8 cellular contexts compared by ENCODE assay signal in genomic region chr1:27633640-27634165, GRCh38. TPM values are rescaled to one million over a fixed set of nuclear protein-coding genes. Genes with fewer than 3 reads are reported as not detected.
DNase-seq lines count a peak whose midpoint lies in the region; ATAC-seq and TF ChIP-seq lines count a peak whose summit lies in the region.

No MANE protein-coding gene starts in this region.

- intact Hi-C loops in left cardiac atrium (cut with DNase I) = no loop called here
- intact Hi-C loops in uterus (cut with DNase I; ENCODE audit: low total_unique reads) = no loop called here

- peak overlapping the region; percentile 47 for H3K4me3 Mint-ChIP-seq in chondrocyte (ENCODE audit: unreplicated experiment)

- H3K36me3 Mint-ChIP-seq in chondrocyte (ENCODE audit: low read depth) = no peaks in the 10 kb centered on the region

- H3K27ac ChIP-seq in cardiac muscle cell = no peak overlapping the region
- peak overlapping the region; percentile 7 for H3K27ac ChIP-seq in muscle layer of colon (ENCODE audit: low read depth, low read length)
- H3K27ac ChIP-seq in uterus = peak overlapping the region; percentile 67 to 68

- H3K27me3 ChIP-seq in cardiac muscle cell (peaks cover 45% of the 10 kb centered on the region), muscle layer of colon (ENCODE audit: control insufficient read depth in 1 of 2, insufficient read depth in 2 of 2, low read length in 2 of 2) (peaks cover 13 to 16% of the 10 kb centered on the region in 2 donors), uterus (peaks cover 0 to 3% of the 10 kb centered on the region in 2 donors)

- ATAC-seq in left cardiac atrium = no peak
- no peak for ATAC-seq in GM19395 (IDR thresholded peaks at IDR 0.05; ENCODE audit: unreplicated experiment)

- TF ChIP-seq POLR2A in uterus (IDR thresholded peaks at IDR 0.05) = no peak

- no peaks in the 10 kb centered on the region for H3K9me3 Mint-ChIP-seq in chondrocyte (ENCODE audit: low read depth)

- TF ChIP-seq CTCF in cardiac muscle cell (IDR thresholded peaks at IDR 0.05; ENCODE audit: low read depth, low read length) (no peak), chondrocyte (IDR thresholded peaks at IDR 0.05) (no peak), uterus (IDR thresholded peaks at IDR 0.05) (no peak)

- H3K36me3 ChIP-seq in cardiac muscle cell (no peaks in the 10 kb centered on the region), muscle layer of colon (ENCODE audit: insufficient read depth, low read length) (no peaks in the 10 kb centered on the region), uterus (no peaks in the 10 kb centered on the region)

- no peak overlapping the region for H3K9ac ChIP-seq in muscle layer of colon (ENCODE audit: low read length)

- H3K4me3 ChIP-seq in cardiac muscle cell = peak overlapping the region; percentile 27
- peak overlapping the region; percentile 21 to 53 for H3K4me3 ChIP-seq in muscle layer of colon (ENCODE audit: low read depth in 1 of 2, low read length in 2 of 2)
- peak overlapping the region; percentile 24 to 27 for H3K4me3 ChIP-seq in uterus

- no peaks in the 10 kb centered on the region for H3K27me3 Mint-ChIP-seq in chondrocyte (ENCODE audit: low read depth)

- H3K4me1 Mint-ChIP-seq in chondrocyte (ENCODE audit: low read depth) = peaks cover 8% of the 10 kb centered on the region

- no peak for DNase-seq in cardiac muscle cell (ENCODE audit: low read depth in 1 of 2, low spot score in 1 of 2)
- DNase-seq in left cardiac atrium = no peak
- DNase-seq in chondrocyte (ENCODE audit: low spot score) = no peak
- DNase-seq in uterus = no peak
- DNase-seq in NCI-H226 = no peak
- DNase-seq in NCI-H1436 (lab: John Stamatoyannopoulos, UW) = no peak

- no peaks in the 10 kb centered on the region for H3K9me3 ChIP-seq in cardiac muscle cell (ENCODE audit: low read depth)
- H3K9me3 ChIP-seq in muscle layer of colon (ENCODE audit: low read length) = no peaks in the 10 kb centered on the region
- no peaks in the 10 kb centered on the region for H3K9me3 ChIP-seq in uterus

- H3K4me1 ChIP-seq in cardiac muscle cell (ENCODE audit: low read depth) (no peaks in the 10 kb centered on the region), muscle layer of colon (ENCODE audit: insufficient read depth, low read length) (peaks cover 7% of the 10 kb centered on the region), uterus (peaks cover 0 to 6% of the 10 kb centered on the region in 2 donors)

- H3K27ac Mint-ChIP-seq in chondrocyte (ENCODE audit: unreplicated experiment) = no peak overlapping the region

RNA-seq across cellular contexts. Expression of gene FGR, which starts 1.3 kb away (rescaled TPM):
- total RNA-seq in cardiac muscle cell = not detected in 2 replicates
- polyA plus RNA-seq in cardiac muscle cell = 0.14 and 0.18 TPM in 2 replicates
- total RNA-seq in left cardiac atrium = 10 to 100 TPM in 1 of 2 donors, 1 to 10 TPM in 1; 8.6 to 10.7 TPM
- not detected in 3 replicates for total RNA-seq in chondrocyte
- 10 to 100 TPM in 3 of 4 donors, 1 to 10 TPM in 1; 3.0 to 35.9 (median 18.8) TPM for total RNA-seq in uterus

RNA-seq across cellular contexts. Expression of gene AHDC1, which starts 29.8 kb away (rescaled TPM):
- total RNA-seq in cardiac muscle cell (31.0 and 58.1 TPM in 2 replicates), left cardiac atrium (10 to 100 TPM; 37.6 to 39.1 TPM), chondrocyte (61.6 to 86.7 TPM (median 61.8 TPM) in 3 replicates), uterus (100 to 1,000 TPM in 1 of 4 donors, 10 to 100 TPM in 3; 11.2 to 179 (median 50.7) TPM)
- polyA plus RNA-seq in cardiac muscle cell = 16.3 and 21.1 TPM in 2 replicates

RNA-seq across cellular contexts. Expression of gene IFI6, which starts 38.3 kb away (rescaled TPM):
- total RNA-seq in cardiac muscle cell (30.4 and 36.5 TPM in 2 replicates), left cardiac atrium (100 to 1,000 TPM in 1 of 2 donors, 10 to 100 TPM in 1; 40.6 to 143 TPM), chondrocyte (23.2 to 36.1 TPM (median 25.0 TPM) in 3 replicates), uterus (100 to 1,000 TPM in 1 of 4 donors, 10 to 100 TPM in 3; 64.4 to 103 (median 79.5) TPM)
- 35.2 and 56.2 TPM in 2 replicates for polyA plus RNA-seq in cardiac muscle cell
